ENCODE assay signal across 17 cellular contexts in genomic region chr17:83183150-83183820, GRCh38.
A peak's percentile ranks its signal among the peaks of the same experiment; 100 is the strongest.
DNase-seq lines count a peak whose midpoint lies in the region; ATAC-seq and TF ChIP-seq lines count a peak whose summit lies in the region.
"Had no signal": no experiment of that assay in that cellular context is flagged by ENCODE, and none has a peak within 500 bp of the region (broad histone marks: within the 10 kb centered on the region; RNA-seq: fewer than 3 reads in every experiment).

No MANE protein-coding gene starts in this region.

- WGBS in lower leg skin, 2 donors = 75 to 79% methylated on average over 25 of the region's 25 CpGs

- H3K9me3 Mint-ChIP-seq in brain = peaks cover 4 to 9% (median 7%) of the 10 kb centered on the region in 5 experiments
- H3K9me3 Mint-ChIP-seq in type B pancreatic cell = no peaks in the 10 kb centered on the region

- no peak for TF ChIP-seq POLR2A in lower leg skin (IDR thresholded peaks at IDR 0.05)

- H3K4me1 Mint-ChIP-seq in brain (peaks cover 45% of the 10 kb centered on the region), type B pancreatic cell (ENCODE audit: unreplicated experiment) (peaks cover 40% of the 10 kb centered on the region)

- no peak overlapping the region for H3K4me3 ChIP-seq in lower leg skin (ENCODE audit: low read depth, poor library complexity, severe bottlenecking)
- H3K4me3 ChIP-seq: lower lobe of right lung had no signal

- H3K36me3 Mint-ChIP-seq in brain (no peaks in the 10 kb centered on the region), type B pancreatic cell (no peaks in the 10 kb centered on the region)
- H3K36me3 Mint-ChIP-seq: CD4-positive, CD25-positive, alpha-beta regulatory T cell had no signal

- peaks cover 4% of the 10 kb centered on the region for H3K27me3 Mint-ChIP-seq in brain
- H3K27me3 Mint-ChIP-seq in type B pancreatic cell = peaks cover 3% of the 10 kb centered on the region
- H3K27me3 Mint-ChIP-seq: activated naive CD8-positive, alpha-beta T cell treated with anti-CD3 and anti-CD28 coated beads, Interleukin-2, amount 50 U/mL, for 24 hours had no signal

- intact Hi-C loops in lower leg skin (cut with DNase I; ENCODE audit: low total_unique reads) = no loop called here

- ATAC-seq in HG03095 (IDR thresholded peaks at IDR 0.05; ENCODE audit: unreplicated experiment) (no peak), HG03280 (IDR thresholded peaks at IDR 0.05; ENCODE audit: unreplicated experiment) (no peak)
- ATAC-seq: activated naive CD8-positive, alpha-beta T cell treated with anti-CD3 and anti-CD28 coated beads, Interleukin-2, amount 50 U/mL, for 24 hours; activated T-cell treated with anti-CD3 and anti-CD28 coated beads, Interleukin-2, amount 50 U/mL, for 72 hours; esophagus mucosa had no signal

- peak overlapping the region in 4 of 5 experiments; percentile 30 to 92 (median 58) for H3K27ac Mint-ChIP-seq in brain
- no peak overlapping the region for H3K27ac Mint-ChIP-seq in type B pancreatic cell
- H3K27ac Mint-ChIP-seq: activated naive CD8-positive, alpha-beta T cell treated with anti-CD3 and anti-CD28 coated beads, Interleukin-2, amount 50 U/mL, for 24 hours; activated T-cell treated with anti-CD3 and anti-CD28 coated beads, Interleukin-2, amount 50 U/mL, for 72 hours; CD4-positive, CD25-positive, alpha-beta regulatory T cell had no signal

- DNase-seq in activated naive CD4-positive, alpha-beta T cell treated with anti-CD3 and anti-CD28 coated beads, Interleukin-2, amount 50 U/mL, for 16 hours = peak; percentile 3
- DNase-seq in activated naive CD4-positive, alpha-beta T cell (lab: John Stamatoyannopoulos, UW) = no peak
- DNase-seq in lower leg skin (ENCODE audit: low spot score in 2 of 2) = peak; percentile 15 to 80
- DNase-seq in type B pancreatic cell (ENCODE audit: extremely low spot score, unreplicated experiment) = peak; percentile 50
- no peak for DNase-seq in stimulated activated CD4-positive, alpha-beta T cell treated with anti-CD3 and anti-CD28 coated beads, Interleukin-12 subunit alpha, Interleukin-12 subunit beta, amount 100 ng/mL, for 4 hours
- DNase-seq: ACHN; activated CD4-positive, alpha-beta T cell treated with anti-CD3 and anti-CD28 coated beads, Interleukin-2, amount 50 U/mL, for 1 hour; activated naive CD8-positive, alpha-beta T cell treated with anti-CD3 and anti-CD28 coated beads, Interleukin-2, amount 50 U/mL, for 24 hours; activated T-cell treated with anti-CD3 and anti-CD28 coated beads, Interleukin-2, amount 50 U/mL, for 72 hours; CD4-positive, CD25-positive, alpha-beta regulatory T cell; NCI-H1436 treated with DMSO at 0.1 percent for 48 hours; small intestine had no signal

- TF ChIP-seq CTCF in brain (conservative IDR thresholded peaks at IDR 0.05) = no peak
- TF ChIP-seq CTCF in lower leg skin (IDR thresholded peaks at IDR 0.05) = no peak
- no peak for TF ChIP-seq CTCF in type B pancreatic cell (conservative IDR thresholded peaks at IDR 0.05)

- peak overlapping the region in 1 of 5 experiments; percentile 9 for H3K4me3 Mint-ChIP-seq in brain
- no peak overlapping the region for H3K4me3 Mint-ChIP-seq in type B pancreatic cell
- H3K4me3 Mint-ChIP-seq: activated naive CD8-positive, alpha-beta T cell treated with anti-CD3 and anti-CD28 coated beads, Interleukin-2, amount 50 U/mL, for 24 hours; activated T-cell treated with anti-CD3 and anti-CD28 coated beads, Interleukin-2, amount 50 U/mL, for 72 hours; CD4-positive, CD25-positive, alpha-beta regulatory T cell had no signal

Comparison
In these comparisons a context has a peak if more than half of its experiments do, and no peak if none do; other contexts are left out.
1. DNase-seq: peak in activated naive CD4-positive, alpha-beta T cell treated with anti-CD3 and anti-CD28 coated beads, Interleukin-2, amount 50 U/mL, for 16 hours (single experiment), lower leg skin (2 of 2) and type B pancreatic cell (single experiment); none in activated naive CD4-positive, alpha-beta T cell (0 of 4) and stimulated activated CD4-positive, alpha-beta T cell treated with anti-CD3 and anti-CD28 coated beads, Interleukin-12 subunit alpha, Interleukin-12 subunit beta, amount 100 ng/mL, for 4 hours (single experiment).